Comparison of ENCODE assay signal across 21 cellular contexts in the genomic region with DNA sequence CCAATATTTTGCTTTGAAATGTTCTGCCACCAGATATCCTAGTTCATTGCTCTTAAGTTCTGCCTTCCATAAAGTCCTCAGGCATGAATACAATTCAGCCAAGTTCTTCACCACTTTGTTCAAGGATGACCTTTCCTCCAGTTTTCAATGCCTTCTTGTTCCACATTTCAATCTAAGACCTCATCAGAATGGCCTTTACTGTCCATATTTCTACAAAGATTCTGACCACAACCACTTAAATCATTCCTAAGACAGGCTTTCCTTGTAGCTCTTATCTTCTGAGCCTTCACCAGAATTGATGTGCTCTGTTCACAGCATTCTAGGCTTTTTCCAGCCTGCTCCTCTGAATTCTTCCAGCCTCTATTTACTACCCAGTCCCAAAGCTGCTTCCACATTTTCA.
DNase-seq lines count a peak whose midpoint lies in the region; ATAC-seq and TF ChIP-seq lines count a peak whose summit lies in the region.
"Had no signal": no experiment of that assay in that cellular context is flagged by ENCODE, and none has a peak within 500 bp of the region (broad histone marks: within the 10 kb centered on the region; RNA-seq: fewer than 3 reads in every experiment).

No MANE protein-coding gene starts in this region.

- no peaks in the 10 kb centered on the region for H3K4me1 ChIP-seq in spleen
- H3K4me1 ChIP-seq in CD8-positive, alpha-beta memory T cell (ENCODE audit: insufficient read depth, low read length): no peaks in the 10 kb centered on the region
- H3K4me1 ChIP-seq: heart right ventricle, right lobe of liver, transverse colon had no signal

- ATAC-seq in left ventricle myocardium superior: no peak
- ATAC-seq in T-cell (replicated peaks in 1 of 4): no peak
- ATAC-seq: heart right ventricle, right lobe of liver had no signal

- no peak for TF ChIP-seq CTCF in HFFc6 (IDR thresholded peaks at IDR 0.05)
- no peak for TF ChIP-seq CTCF in astrocyte of the cerebellum (IDR thresholded peaks at IDR 0.05; ENCODE audit: low read depth, low read length, missing control alignments)
- TF ChIP-seq CTCF in spleen (IDR thresholded peaks at IDR 0.05 in 8 of 11, conservative IDR thresholded peaks at IDR 0.05 in 3 of 11): no peak

- intact Hi-C loops in spleen (cut with DNase I; ENCODE audit: low total_unique reads): no loop called here
- intact Hi-C loops in left ventricle myocardium superior (cut with micrococcal nuclease): no loop called here

- peaks cover 4% of the 10 kb centered on the region; the same call in 1 of the 2 replicates for H3K27me3 Mint-ChIP-seq in HFFc6 (ENCODE audit: insufficient read depth)
- H3K27me3 Mint-ChIP-seq in T-cell: peaks cover 8 to 24% of the 10 kb centered on the region in 2 donors
- H3K27me3 Mint-ChIP-seq in CD8-positive, alpha-beta memory T cell: peaks cover 5 to 12% of the 10 kb centered on the region in 2 donors
- H3K27me3 Mint-ChIP-seq: IgD-negative memory B cell had no signal

- H3K4me3 Mint-ChIP-seq in HFFc6: no peak overlapping the region
- H3K4me3 Mint-ChIP-seq in T-cell: no peak overlapping the region
- H3K4me3 Mint-ChIP-seq in CD8-positive, alpha-beta memory T cell: no peak overlapping the region
- H3K4me3 Mint-ChIP-seq: central memory CD8-positive, alpha-beta T cell; IgD-negative memory B cell had no signal

- H3K27me3 ChIP-seq in spleen (replicated peaks in 1 of 7): no peaks in the 10 kb centered on the region
- no peaks in the 10 kb centered on the region for H3K27me3 ChIP-seq in CD8-positive, alpha-beta memory T cell (ENCODE audit: insufficient read depth, low read length, poor library complexity, severe bottlenecking)
- H3K27me3 ChIP-seq: esophagus muscularis mucosa, heart right ventricle, right lobe of liver, transverse colon had no signal

- H3K36me3 Mint-ChIP-seq in HFFc6 (ENCODE audit: low read depth) (no peaks in the 10 kb centered on the region), T-cell (no peaks in the 10 kb centered on the region)
- no peaks in the 10 kb centered on the region for H3K36me3 Mint-ChIP-seq in CD8-positive, alpha-beta memory T cell
- H3K36me3 Mint-ChIP-seq: IgD-negative memory B cell had no signal

- POLR2A ChIA-PET in T-cell (lab: Charles Lee): no interaction called here
- POLR2A ChIA-PET in CD8-positive, alpha-beta memory T cell (lab: Charles Lee): no interaction called here

- DNase-seq in HFFc6 (peak; percentile 67), astrocyte of the cerebellum (ENCODE audit: low read depth) (peak; percentile 20), foreskin melanocyte (peak; percentile 94), spleen (no peak), left ventricle myocardium superior (no peak), T-cell (no peak)
- no peak for DNase-seq in CD8-positive, alpha-beta memory T cell
- DNase-seq: activated CD4-positive, alpha-beta T cell treated with anti-CD3 and anti-CD28 coated beads, Interleukin-2, amount 50 U/mL, for 1 hour; activated CD8-positive, alpha-beta memory T cell treated with anti-CD3 and anti-CD28 coated beads, Interleukin-2, amount 50 U/mL, for 4 hours; C1 segment of cervical spinal cord; effector CD8-positive, alpha-beta T cell; heart right ventricle; mammary epithelial cell; NCI-H2029; right lobe of liver; RPMI8226; stimulated activated naive CD4-positive, alpha-beta T cell; transverse colon had no signal

- TF ChIP-seq POLR2A in spleen (IDR thresholded peaks at IDR 0.05): no peak

- H3K27ac ChIP-seq in spleen: peak overlapping the region in 2 of 8 donors; percentile 9 to 22
- no peak overlapping the region for H3K27ac ChIP-seq in CD8-positive, alpha-beta memory T cell (ENCODE audit: low read depth, low read length)
- H3K27ac ChIP-seq: esophagus muscularis mucosa, heart right ventricle, right lobe of liver, transverse colon had no signal

- in situ Hi-C loops in astrocyte of the cerebellum (cut with HindIII; ENCODE audit: low sequenced_read_pairs): no loop called here

- H3K36me3 ChIP-seq in spleen: no peaks in the 10 kb centered on the region
- H3K36me3 ChIP-seq in CD8-positive, alpha-beta memory T cell (ENCODE audit: insufficient read depth, low read length): no peaks in the 10 kb centered on the region
- H3K36me3 ChIP-seq: esophagus muscularis mucosa, heart right ventricle, right lobe of liver, transverse colon had no signal

- H3K4me3 ChIP-seq in astrocyte of the cerebellum (ENCODE audit: low read depth, low read length) (no peak overlapping the region), spleen (no peak overlapping the region)
- H3K4me3 ChIP-seq in CD8-positive, alpha-beta memory T cell (ENCODE audit: low read length): no peak overlapping the region
- H3K4me3 ChIP-seq: esophagus muscularis mucosa, heart right ventricle, right lobe of liver, transverse colon had no signal

- CTCF ChIA-PET in T-cell (lab: Charles Lee): no interaction called here
- CTCF ChIA-PET in CD8-positive, alpha-beta memory T cell (lab: Charles Lee): no interaction called here

- H3K27ac Mint-ChIP-seq in HFFc6 (no peak overlapping the region; the same call in 1 of the 2 replicates), T-cell (no peak overlapping the region)
- H3K27ac Mint-ChIP-seq in CD8-positive, alpha-beta memory T cell: no peak overlapping the region
- H3K27ac Mint-ChIP-seq: IgD-negative memory B cell had no signal

- no peaks in the 10 kb centered on the region; the same call in 1 of the 2 replicates for H3K9me3 Mint-ChIP-seq in HFFc6
- no peaks in the 10 kb centered on the region for H3K9me3 Mint-ChIP-seq in T-cell
- no peaks in the 10 kb centered on the region for H3K9me3 Mint-ChIP-seq in CD8-positive, alpha-beta memory T cell
- H3K9me3 Mint-ChIP-seq: central memory CD8-positive, alpha-beta T cell; IgD-negative memory B cell had no signal

- H3K9me3 ChIP-seq in spleen: no peaks in the 10 kb centered on the region
- H3K9me3 ChIP-seq in CD8-positive, alpha-beta memory T cell (ENCODE audit: low read length): no peaks in the 10 kb centered on the region
- H3K9me3 ChIP-seq: esophagus muscularis mucosa, heart right ventricle, right lobe of liver, transverse colon had no signal

- H3K4me1 Mint-ChIP-seq in HFFc6 (ENCODE audit: low read depth) (peaks cover 11% of the 10 kb centered on the region), T-cell (peaks cover 0 to 2% (median 0%) of the 10 kb centered on the region in 3 donors)
- H3K4me1 Mint-ChIP-seq in CD8-positive, alpha-beta memory T cell: no peaks in the 10 kb centered on the region
- H3K4me1 Mint-ChIP-seq: central memory CD8-positive, alpha-beta T cell; IgD-negative memory B cell had no signal

Comparison
In these comparisons a context has a peak if more than half of its experiments do, and no peak if none do; other contexts are left out.
1. DNase-seq: peak in HFFc6 (single experiment), astrocyte of the cerebellum (single experiment) and foreskin melanocyte (single experiment); none in spleen (single experiment), left ventricle myocardium superior (single experiment), T-cell (0 of 34) and CD8-positive, alpha-beta memory T cell (0 of 5).